Comparison of ENCODE assay signal across 25 cellular contexts in genomic region chr4:152864361-152864760, GRCh38.
"Had no signal": no experiment of that assay in that cellular context is flagged by ENCODE, and none has a peak within 500 bp of the region (broad histone marks: within the 10 kb centered on the region; RNA-seq: fewer than 3 reads in every experiment).

No MANE protein-coding gene starts in this region.

- H3K9me3 ChIP-seq: adrenal gland, MG63, Peyer's patch had no signal

- H3K4me1 ChIP-seq: adrenal gland, Peyer's patch had no signal

- H3K27me3 ChIP-seq: adrenal gland, MG63, Peyer's patch had no signal

- ATAC-seq: activated CD8-positive, alpha-beta T cell treated with anti-CD3 and anti-CD28 coated beads, Interleukin-2, amount 10 ng/mL, durations not matched to agents 7 days and 5 days had no signal

- H3K9me3 Mint-ChIP-seq: activated naive CD8-positive, alpha-beta T cell treated with anti-CD3 and anti-CD28 coated beads, Interleukin-2, amount 10 ng/mL, durations not matched to agents 7 days and 5 days; T-helper 1 cell treated with Interleukin-12 subunit alpha and Interleukin-12 subunit beta and Interleukin-4 antibody, amounts not matched to agents 30 μg/mL and 1 μg/mL, for 36 hours had no signal

- H3K27ac Mint-ChIP-seq: activated CD8-positive, alpha-beta T cell treated with anti-CD3 and anti-CD28 coated beads, Interleukin-2, amount 10 ng/mL, durations not matched to agents 7 days and 5 days; activated naive CD8-positive, alpha-beta T cell treated with anti-CD3 and anti-CD28 coated beads, Interleukin-2, amount 10 ng/mL, durations not matched to agents 7 days and 5 days; T-helper 1 cell treated with Interleukin-12 subunit alpha and Interleukin-12 subunit beta and Interleukin-4 antibody, amounts not matched to agents 30 μg/mL and 1 μg/mL, for 36 hours had no signal

- H3K4me1 Mint-ChIP-seq: activated naive CD8-positive, alpha-beta T cell treated with anti-CD3 and anti-CD28 coated beads, Interleukin-2, amount 10 ng/mL, durations not matched to agents 7 days and 5 days had no signal

- H3K4me3 ChIP-seq: adrenal gland, MG63, Peyer's patch had no signal

- H3K27ac ChIP-seq: adrenal gland, Peyer's patch had no signal

- H3K4me3 Mint-ChIP-seq: activated CD8-positive, alpha-beta T cell treated with anti-CD3 and anti-CD28 coated beads, Interleukin-2, amount 10 ng/mL, durations not matched to agents 7 days and 5 days; activated naive CD8-positive, alpha-beta T cell treated with anti-CD3 and anti-CD28 coated beads, Interleukin-2, amount 10 ng/mL, durations not matched to agents 7 days and 5 days; T-helper 1 cell treated with Interleukin-12 subunit alpha and Interleukin-12 subunit beta and Interleukin-4 antibody, amounts not matched to agents 30 μg/mL and 1 μg/mL, for 36 hours had no signal

- DNase-seq: activated CD4-positive, alpha-beta T cell treated with anti-CD3 and anti-CD28 coated beads for 48 hours; activated CD4-positive, alpha-beta T cell treated with anti-CD3 and anti-CD28 coated beads, Interleukin-2, amount 50 U/mL, for 4 hours; activated CD4-positive, CD25-positive, alpha-beta regulatory T cell treated with anti-CD3 and anti-CD28 coated beads, Interleukin-2, amount 50 U/mL, for 72 hours; activated CD8-positive, alpha-beta memory T cell treated with anti-CD3 and anti-CD28 coated beads, Interleukin-2, amount 50 U/mL, for 48 hours; activated CD8-positive, alpha-beta T cell treated with anti-CD3 and anti-CD28 coated beads, Interleukin-2, amount 10 ng/mL, durations not matched to agents 7 days and 5 days; activated naive CD4-positive, alpha-beta T cell treated with anti-CD3 and anti-CD28 coated beads, Interleukin-2, amount 50 U/mL, for 16 hours; activated naive CD8-positive, alpha-beta T cell treated with anti-CD3 and anti-CD28 coated beads, Interleukin-2, amount 10 ng/mL, durations not matched to agents 7 days and 5 days; activated T-cell treated with anti-CD3 and anti-CD28 coated beads, Interleukin-2, amount 50 U/mL, for 1 hour; adrenal gland; aorta; MG63; MV-4-11; NCI-H1092 treated with DMSO at 0.1 percent for 48 hours; NCI-H1417 treated with DMSO at 0.1 percent for 48 hours; NCI-H1694; NCI-H2029; NCI-H2107; NCI-H345; NCI-H510A; NCI-H69; NK-92 treated with Interleukin-12 subunit alpha and Interleukin-12 subunit beta, amount 100 ng/mL, for 24 hours; OCI-M1; Peyer's patch; SHP77 treated with DMSO at 0.1 percent for 48 hours had no signal

- H3K27me3 Mint-ChIP-seq: activated naive CD8-positive, alpha-beta T cell treated with anti-CD3 and anti-CD28 coated beads, Interleukin-2, amount 10 ng/mL, durations not matched to agents 7 days and 5 days had no signal

- H3K36me3 ChIP-seq: adrenal gland, MG63 had no signal
